Comparison of ENCODE assay signal across 8 cellular contexts in genomic region chr5:72815580-72816296, GRCh38. TPM values are rescaled to one million over a fixed set of nuclear protein-coding genes. Genes with fewer than 3 reads are reported as not detected.
DNase-seq lines count a peak whose midpoint lies in the region; TF ChIP-seq lines count a peak whose summit lies in the region.

No MANE protein-coding gene starts in this region.

- H3K9me3 ChIP-seq in adrenal gland (replicated peaks in 1 of 3) (peaks cover 0 to 11% (median 0%) of the 10 kb centered on the region in 3 donors), stomach (no peaks in the 10 kb centered on the region)

- WGBS in adrenal gland, 4 donors, result 2 to 4% (median 3%) methylated on average over 9 to 14 of the region's 14 CpGs
- WGBS in stomach, 5 donors, result 4 to 5% (median 4%) methylated on average over 14 of the region's 14 CpGs

- H3K4me1 ChIP-seq in adrenal gland (replicated peaks in 1 of 2), result peaks cover 0 to 29% of the 10 kb centered on the region in 2 donors
- peaks cover 0 to 32% (median 19%) of the 10 kb centered on the region in 4 donors for H3K4me1 ChIP-seq in stomach

- H3K36me3 ChIP-seq in adrenal gland (replicated peaks in 1 of 2), result no peaks in the 10 kb centered on the region
- no peaks in the 10 kb centered on the region for H3K36me3 ChIP-seq in kidney epithelial cell (ENCODE audit: control insufficient read depth, insufficient read depth, low read length)
- no peaks in the 10 kb centered on the region for H3K36me3 ChIP-seq in stomach

- no peak for TF ChIP-seq EP300 in stomach (IDR thresholded peaks at IDR 0.05)

- DNase-seq in T-helper 1 cell, result no peak
- DNase-seq in NCI-H1694 treated with DMSO at 0.1 percent for 48 hours (lab: John Stamatoyannopoulos, UW), result peak; percentile 59
- no peak for DNase-seq in adrenal gland
- DNase-seq in kidney epithelial cell (ENCODE audit: low read depth), result no peak
- DNase-seq in stomach, result no peak
- no peak for DNase-seq in NCI-H1436 (lab: John Stamatoyannopoulos, UW)
- DNase-seq in H4 (ENCODE audit: low spot score), result no peak

- peak overlapping the region; percentile 58 for H3K27ac Mint-ChIP-seq in T-helper 1 cell treated with Interleukin-12 subunit alpha and Interleukin-12 subunit beta and Interleukin-4 antibody, amounts not matched to agents 30 μg/mL and 1 μg/mL, for 36 hours

- peak overlapping the region; percentile 90 to 98 (median 95) for H3K27ac ChIP-seq in adrenal gland
- H3K27ac ChIP-seq in stomach, result peak overlapping the region; percentile 96 to 100 (median 98)

- peaks cover 16% of the 10 kb centered on the region for H3K4me1 Mint-ChIP-seq in T-helper 1 cell treated with Interleukin-12 subunit alpha and Interleukin-12 subunit beta and Interleukin-4 antibody, amounts not matched to agents 30 μg/mL and 1 μg/mL, for 36 hours (ENCODE audit: low read depth)

- peak overlapping the region; percentile 89 for H3K4me3 Mint-ChIP-seq in T-helper 1 cell treated with Interleukin-12 subunit alpha and Interleukin-12 subunit beta and Interleukin-4 antibody, amounts not matched to agents 30 μg/mL and 1 μg/mL, for 36 hours

- no peak for TF ChIP-seq CTCF in adrenal gland (IDR thresholded peaks at IDR 0.05)
- no peak for TF ChIP-seq CTCF in kidney epithelial cell (IDR thresholded peaks at IDR 0.05; ENCODE audit: insufficient read depth, low read length, poor library complexity, severe bottlenecking)
- no peak for TF ChIP-seq CTCF in stomach (IDR thresholded peaks at IDR 0.05)

- H3K36me3 Mint-ChIP-seq in T-helper 1 cell treated with Interleukin-12 subunit alpha and Interleukin-12 subunit beta and Interleukin-4 antibody, amounts not matched to agents 30 μg/mL and 1 μg/mL, for 36 hours (ENCODE audit: low read depth), result no peaks in the 10 kb centered on the region

- H3K9me3 Mint-ChIP-seq in T-helper 1 cell treated with Interleukin-12 subunit alpha and Interleukin-12 subunit beta and Interleukin-4 antibody, amounts not matched to agents 30 μg/mL and 1 μg/mL, for 36 hours, result no peaks in the 10 kb centered on the region

- TF ChIP-seq POLR2A in adrenal gland (IDR thresholded peaks at IDR 0.05) (no peak), stomach (IDR thresholded peaks at IDR 0.05) (no peak)

- H3K4me3 ChIP-seq in adrenal gland, result peak overlapping the region; percentile 11 to 88 (median 70)
- H3K4me3 ChIP-seq in kidney epithelial cell (ENCODE audit: low read depth, low read length), result peak overlapping the region; percentile 88
- H3K4me3 ChIP-seq in stomach, result peak overlapping the region; percentile 70 to 88 (median 80)

- H3K27me3 Mint-ChIP-seq in T-helper 1 cell treated with Interleukin-12 subunit alpha and Interleukin-12 subunit beta and Interleukin-4 antibody, amounts not matched to agents 30 μg/mL and 1 μg/mL, for 36 hours (ENCODE audit: low read depth), result peaks cover 27% of the 10 kb centered on the region

- intact Hi-C loops in adrenal gland (cut with DNase I), result no loop called here
- intact Hi-C loops in stomach (cut with DNase I; ENCODE audit: low total_unique reads), result no loop called here

- H3K27me3 ChIP-seq in adrenal gland, result no peaks in the 10 kb centered on the region
- H3K27me3 ChIP-seq in kidney epithelial cell (ENCODE audit: control insufficient read depth, insufficient read depth, low read length), result no peaks in the 10 kb centered on the region
- no peaks in the 10 kb centered on the region for H3K27me3 ChIP-seq in stomach

RNA-seq across cellular contexts. Expression of gene TNPO1, which starts 0.7 kb away (rescaled TPM):
- total RNA-seq in adrenal gland, result 100 to 1,000 TPM in 3 of 8 donors, 10 to 100 TPM in 5; 76.1 to 228 (median 83.5) TPM
- polyA plus RNA-seq in adrenal gland, result 10 to 100 TPM in 1 of 3 donors, 1 to 10 TPM in 2; 4.7 to 76.5 (median 7.2) TPM
- total RNA-seq in kidney epithelial cell, result 111 and 118 TPM in 2 replicates
- 100 to 1,000 TPM in 4 of 5 donors, 10 to 100 TPM in 1; 79.0 to 531 (median 143) TPM for total RNA-seq in stomach
- polyA plus RNA-seq in stomach, result 10 to 100 TPM in 2 of 3 donors, 1 to 10 TPM in 1; 7.5 to 28.3 (median 19.8) TPM
- total RNA-seq in H4 (2014; rRNA removed; shearing (Covaris generic)), result 163 and 188 TPM in 2 replicates
